In genomic region chr2:231648579-231649174, GRCh38 we compare ENCODE assay signal across 8 cellular contexts. TPM values are rescaled to one million over a fixed set of nuclear protein-coding genes. Genes with fewer than 3 reads are reported as not detected.
A peak's percentile ranks its signal among the peaks of the same experiment; 100 is the strongest.
DNase-seq lines count a peak whose midpoint lies in the region; ATAC-seq and TF ChIP-seq lines count a peak whose summit lies in the region.

No MANE protein-coding gene starts in this region.

- H3K27me3 ChIP-seq in GM06990 (replicated peaks; ENCODE audit: control insufficient read depth, insufficient read depth, low read length) (no peaks in the 10 kb centered on the region), right atrium auricular region (no peaks in the 10 kb centered on the region)

- ATAC-seq in HG03196 (IDR thresholded peaks at IDR 0.05; ENCODE audit: unreplicated experiment) (peak; percentile 61), GM19455 (IDR thresholded peaks at IDR 0.05; ENCODE audit: unreplicated experiment) (no peak)

- TF ChIP-seq CTCF in GM06990 (IDR thresholded peaks at IDR 0.05; ENCODE audit: insufficient read depth, low read length, poor library complexity, severe bottlenecking) (peak; percentile 68), RWPE1 (conservative IDR thresholded peaks at IDR 0.05; ENCODE audit: low read depth) (peak; percentile 74), right atrium auricular region (IDR thresholded peaks at IDR 0.05) (peak; percentile 44 to 80)

- H3K27ac ChIP-seq in RWPE1 (peak overlapping the region; percentile 25), right atrium auricular region (peak overlapping the region in 1 of 2 donors; percentile 97)

- peaks cover 5 to 33% of the 10 kb centered on the region in 2 donors for H3K4me1 ChIP-seq in right atrium auricular region

- CTCF ChIA-PET in RWPE1 (lab: Yijun Ruan, JAX): interaction anchor here (0.5 to 1.2 kb wide), 14 partner anchors 7 to 445 kb away, joined by 3 to 12 read pairs (median 4); no protein-coding TSS in a partner anchor

- no peaks in the 10 kb centered on the region for H3K9me3 ChIP-seq in right atrium auricular region

- POLR2A ChIA-PET in RWPE1 (lab: Yijun Ruan, JAX; ENCODE audit: low non-redundant PET): no interaction called here

- no peak overlapping the region for H3K4me3 ChIP-seq in GM06990 (replicated peaks; ENCODE audit: low read depth, low read length)
- H3K4me3 ChIP-seq in right atrium auricular region: no peak overlapping the region

- no peak for DNase-seq in GM06990 (ENCODE audit: extremely low read depth, insufficient read length)
- peak; percentile 55 for DNase-seq in RWPE1 (ENCODE audit: low spot score)
- DNase-seq in activated naive CD4-positive, alpha-beta T cell treated with anti-CD3 and anti-CD28 coated beads, Interleukin-2, amount 50 U/mL, for 16 hours: peak; percentile 57
- no peak for DNase-seq in right atrium auricular region (ENCODE audit: low spot score)
- DNase-seq in stimulated activated CD4-positive, alpha-beta T cell treated with anti-CD3 and anti-CD28 coated beads, Interleukin-12 subunit alpha, Interleukin-12 subunit beta, amount 100 ng/mL, for 48 hours (ENCODE audit: low read depth in 2 of 3, low spot score in 1 of 3): peak; percentile 50 to 51 (median 51)
- no peak for DNase-seq in cerebellar nuclear complex (lab: John Stamatoyannopoulos, UW)

- H3K36me3 ChIP-seq in GM06990 (ENCODE audit: control insufficient read depth, insufficient read depth, low read length) (no peaks in the 10 kb centered on the region), right atrium auricular region (no peaks in the 10 kb centered on the region)

RNA-seq across cellular contexts. Expression of gene TEX44, which starts 56.0 kb away (rescaled TPM):
- not detected for total RNA-seq in right atrium auricular region

RNA-seq across cellular contexts. Expression of gene PTMA, which starts 59.6 kb away (rescaled TPM):
- total RNA-seq in right atrium auricular region: 100 to 1,000 TPM; 234 to 430 TPM

Comparison
In these comparisons a context has a peak if more than half of its experiments do, and no peak if none do; other contexts are left out.
1. DNase-seq: peak in RWPE1 (single experiment), activated naive CD4-positive, alpha-beta T cell treated with anti-CD3 and anti-CD28 coated beads, Interleukin-2, amount 50 U/mL, for 16 hours (single experiment) and stimulated activated CD4-positive, alpha-beta T cell treated with anti-CD3 and anti-CD28 coated beads, Interleukin-12 subunit alpha, Interleukin-12 subunit beta, amount 100 ng/mL, for 48 hours (3 of 3); none in GM06990 (single experiment), right atrium auricular region (single experiment) and cerebellar nuclear complex (0 of 2).
2. Peak in every context shown above with its lines, with median percentiles within 50 percentile points of each other: CTCF ChIP-seq.